ENCODE assay signal across 19 cellular contexts in genomic region chr10:62393237-62393636, GRCh38. TPM values are rescaled to one million over a fixed set of nuclear protein-coding genes. Genes with fewer than 3 reads are reported as not detected.
DNase-seq lines count a peak whose midpoint lies in the region; ATAC-seq and TF ChIP-seq lines count a peak whose summit lies in the region.
"Had no signal": no experiment of that assay in that cellular context is flagged by ENCODE, and none has a peak within 500 bp of the region (broad histone marks: within the 10 kb centered on the region; RNA-seq: fewer than 3 reads in every experiment).

No MANE protein-coding gene starts in this region.

- DNase-seq in dorsolateral prefrontal cortex: no peak
- DNase-seq: Caco-2; CD4-positive, CD25-positive, alpha-beta regulatory T cell; CD8-positive, alpha-beta T cell; DMS153; DND-41; GOT3; HFFc6 had no signal

- H3K27me3 ChIP-seq in dorsolateral prefrontal cortex (no peaks in the 10 kb centered on the region), layer of hippocampus (ENCODE audit: control insufficient read depth, insufficient read depth, low read length) (no peaks in the 10 kb centered on the region)
- H3K27me3 ChIP-seq: BLaER1 had no signal

- no peak for TF ChIP-seq CTCF in dorsolateral prefrontal cortex (IDR thresholded peaks at IDR 0.05 in 54 of 56, conservative IDR thresholded peaks at IDR 0.05 in 2 of 56; ENCODE audit: low read depth in 1 of 56, partially characterized antibody in 56 of 56)

- ATAC-seq in HG03432 (IDR thresholded peaks at IDR 0.05; ENCODE audit: unreplicated experiment): no peak
- ATAC-seq in HG03095 (IDR thresholded peaks at IDR 0.05; ENCODE audit: unreplicated experiment): no peak
- ATAC-seq in HG03196 (IDR thresholded peaks at IDR 0.05; ENCODE audit: unreplicated experiment): no peak
- no peak for ATAC-seq in HG02759 (IDR thresholded peaks at IDR 0.05; ENCODE audit: unreplicated experiment)
- ATAC-seq: CD8-positive, alpha-beta T cell had no signal

- no peak overlapping the region for H3K4me3 ChIP-seq in dorsolateral prefrontal cortex
- H3K4me3 ChIP-seq: BLaER1, HAP-1 had no signal

- intact Hi-C loops in dorsolateral prefrontal cortex (cut with DNase I): loop anchor here in 1 of 2 donors (10.0 kb wide), 1 partner anchor 128 kb away; the partner anchor contains the start of gene RTKN2

- H3K27ac ChIP-seq in angular gyrus (ENCODE audit: low read depth, low read length): peak overlapping the region; percentile 29
- peak overlapping the region in 56 of 59 donors; percentile 15 to 85 (median 72) for H3K27ac ChIP-seq in dorsolateral prefrontal cortex
- peak overlapping the region; percentile 35 for H3K27ac ChIP-seq in layer of hippocampus (ENCODE audit: low read depth, low read length)
- peak overlapping the region; percentile 20 for H3K27ac ChIP-seq in temporal lobe (ENCODE audit: low read depth, low read length)
- H3K27ac ChIP-seq: 22Rv1, BLaER1, C4-2B had no signal

RNA-seq across cellular contexts. Expression of gene ZNF365, which starts 19.1 kb away (rescaled TPM):
- total RNA-seq in dorsolateral prefrontal cortex: 100 to 1,000 TPM in 105 of 120 experiments, 10 to 100 TPM in 15; 50.7 to 183 (median 129) TPM
- total RNA-seq in temporal lobe: 16.2 TPM
- total RNA-seq: Caco-2 had no signal

Comparison
In these comparisons a context has a peak if more than half of its experiments do, and no peak if none do; other contexts are left out.
1. H3K27ac ChIP-seq: peak in every context shown above with its lines; median percentile 72 in dorsolateral prefrontal cortex; 35 in layer of hippocampus; 29 in angular gyrus; 20 in temporal lobe.